2 cellular contexts compared by ENCODE assay signal in the genomic region with DNA sequence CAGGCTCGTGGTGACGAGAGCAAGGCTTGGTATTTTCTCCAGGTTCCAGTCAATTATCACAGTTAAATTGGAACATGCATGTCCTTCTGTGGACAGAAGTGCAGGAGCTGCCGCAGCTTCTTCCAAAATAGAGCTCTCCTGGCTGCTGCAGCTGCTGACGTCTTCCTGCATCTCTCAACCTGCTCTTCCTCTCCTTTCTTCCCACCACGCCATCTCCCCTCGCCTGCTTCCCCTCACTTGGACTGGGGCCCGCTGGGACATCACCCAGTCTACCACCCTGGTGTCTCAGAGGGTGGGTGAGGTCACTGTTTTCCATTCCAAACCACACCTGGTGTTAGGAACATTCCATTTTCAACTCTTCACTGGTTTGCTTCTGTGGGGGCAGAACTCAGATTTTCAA.
TF ChIP-seq lines count a peak whose summit lies in the region.

No MANE protein-coding gene starts in this region.

TF ChIP-seq in liver, 16 proteins besides CTCF, POLR2A, EP300 and RAD21:
- TF ChIP-seq TAF1 (conservative IDR thresholded peaks at IDR 0.05): no peak
- TF ChIP-seq, protein P1, sequence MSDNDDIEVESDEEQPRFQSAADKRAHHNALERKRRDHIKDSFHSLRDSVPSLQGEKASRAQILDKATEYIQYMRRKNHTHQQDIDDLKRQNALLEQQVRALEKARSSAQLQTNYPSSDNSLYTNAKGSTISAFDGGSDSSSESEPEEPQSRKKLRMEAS (IDR thresholded peaks at IDR 0.05): no peak
- TF ChIP-seq, protein P2, sequence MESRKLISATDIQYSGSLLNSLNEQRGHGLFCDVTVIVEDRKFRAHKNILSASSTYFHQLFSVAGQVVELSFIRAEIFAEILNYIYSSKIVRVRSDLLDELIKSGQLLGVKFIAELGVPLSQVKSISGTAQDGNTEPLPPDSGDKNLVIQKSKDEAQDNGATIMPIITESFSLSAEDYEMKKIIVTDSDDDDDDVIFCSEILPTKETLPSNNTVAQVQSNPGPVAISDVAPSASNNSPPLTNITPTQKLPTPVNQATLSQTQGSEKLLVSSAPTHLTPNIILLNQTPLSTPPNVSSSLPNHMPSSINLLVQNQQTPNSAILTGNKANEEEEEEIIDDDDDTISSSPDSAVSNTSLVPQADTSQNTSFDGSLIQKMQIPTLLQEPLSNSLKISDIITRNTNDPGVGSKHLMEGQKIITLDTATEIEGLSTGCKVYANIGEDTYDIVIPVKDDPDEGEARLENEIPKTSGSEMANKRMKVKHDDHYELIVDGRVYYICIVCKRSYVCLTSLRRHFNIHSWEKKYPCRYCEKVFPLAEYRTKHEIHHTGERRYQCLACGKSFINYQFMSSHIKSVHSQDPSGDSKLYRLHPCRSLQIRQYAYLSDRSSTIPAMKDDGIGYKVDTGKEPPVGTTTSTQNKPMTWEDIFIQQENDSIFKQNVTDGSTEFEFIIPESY (IDR thresholded peaks at IDR 0.05): no peak
- TF ChIP-seq HNF4A (conservative IDR thresholded peaks at IDR 0.05): no peak
- no peak for TF ChIP-seq FOXA1 (IDR thresholded peaks at IDR 0.05)
- TF ChIP-seq, protein P3, sequence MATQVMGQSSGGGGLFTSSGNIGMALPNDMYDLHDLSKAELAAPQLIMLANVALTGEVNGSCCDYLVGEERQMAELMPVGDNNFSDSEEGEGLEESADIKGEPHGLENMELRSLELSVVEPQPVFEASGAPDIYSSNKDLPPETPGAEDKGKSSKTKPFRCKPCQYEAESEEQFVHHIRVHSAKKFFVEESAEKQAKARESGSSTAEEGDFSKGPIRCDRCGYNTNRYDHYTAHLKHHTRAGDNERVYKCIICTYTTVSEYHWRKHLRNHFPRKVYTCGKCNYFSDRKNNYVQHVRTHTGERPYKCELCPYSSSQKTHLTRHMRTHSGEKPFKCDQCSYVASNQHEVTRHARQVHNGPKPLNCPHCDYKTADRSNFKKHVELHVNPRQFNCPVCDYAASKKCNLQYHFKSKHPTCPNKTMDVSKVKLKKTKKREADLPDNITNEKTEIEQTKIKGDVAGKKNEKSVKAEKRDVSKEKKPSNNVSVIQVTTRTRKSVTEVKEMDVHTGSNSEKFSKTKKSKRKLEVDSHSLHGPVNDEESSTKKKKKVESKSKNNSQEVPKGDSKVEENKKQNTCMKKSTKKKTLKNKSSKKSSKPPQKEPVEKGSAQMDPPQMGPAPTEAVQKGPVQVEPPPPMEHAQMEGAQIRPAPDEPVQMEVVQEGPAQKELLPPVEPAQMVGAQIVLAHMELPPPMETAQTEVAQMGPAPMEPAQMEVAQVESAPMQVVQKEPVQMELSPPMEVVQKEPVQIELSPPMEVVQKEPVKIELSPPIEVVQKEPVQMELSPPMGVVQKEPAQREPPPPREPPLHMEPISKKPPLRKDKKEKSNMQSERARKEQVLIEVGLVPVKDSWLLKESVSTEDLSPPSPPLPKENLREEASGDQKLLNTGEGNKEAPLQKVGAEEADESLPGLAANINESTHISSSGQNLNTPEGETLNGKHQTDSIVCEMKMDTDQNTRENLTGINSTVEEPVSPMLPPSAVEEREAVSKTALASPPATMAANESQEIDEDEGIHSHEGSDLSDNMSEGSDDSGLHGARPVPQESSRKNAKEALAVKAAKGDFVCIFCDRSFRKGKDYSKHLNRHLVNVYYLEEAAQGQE (IDR thresholded peaks at IDR 0.05): no peak
- TF ChIP-seq SP1 (IDR thresholded peaks at IDR 0.05): no peak
- TF ChIP-seq, protein P4, sequence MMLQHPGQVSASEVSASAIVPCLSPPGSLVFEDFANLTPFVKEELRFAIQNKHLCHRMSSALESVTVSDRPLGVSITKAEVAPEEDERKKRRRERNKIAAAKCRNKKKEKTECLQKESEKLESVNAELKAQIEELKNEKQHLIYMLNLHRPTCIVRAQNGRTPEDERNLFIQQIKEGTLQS (IDR thresholded peaks at IDR 0.05): no peak
- no peak for TF ChIP-seq GABPA (IDR thresholded peaks at IDR 0.05 in 1 of 2, conservative IDR thresholded peaks at IDR 0.05 in 1 of 2)
- TF ChIP-seq RXRA (IDR thresholded peaks at IDR 0.05): no peak
- TF ChIP-seq JUND (IDR thresholded peaks at IDR 0.05): no peak
- no peak for TF ChIP-seq FOXA2 (IDR thresholded peaks at IDR 0.05)
- no peak for TF ChIP-seq EGR1 (IDR thresholded peaks at IDR 0.05; ENCODE audit: low read depth in 2 of 2)
- TF ChIP-seq NR2F2 (IDR thresholded peaks at IDR 0.05): no peak
- TF ChIP-seq HNF4G (IDR thresholded peaks at IDR 0.05): no peak
- no peak for TF ChIP-seq YY1 (IDR thresholded peaks at IDR 0.05)

TF ChIP-seq in HepG2, 621 proteins besides CTCF, POLR2A, EP300 and RAD21:
- TF ChIP-seq IRX3 (CRISPR knock-in tag; IDR thresholded peaks at IDR 0.05; ENCODE audit: borderline replicate concordance, low read depth): no peak
- TF ChIP-seq MIER2 (CRISPR knock-in tag; IDR thresholded peaks at IDR 0.05): no peak
- TF ChIP-seq, protein P5, sequence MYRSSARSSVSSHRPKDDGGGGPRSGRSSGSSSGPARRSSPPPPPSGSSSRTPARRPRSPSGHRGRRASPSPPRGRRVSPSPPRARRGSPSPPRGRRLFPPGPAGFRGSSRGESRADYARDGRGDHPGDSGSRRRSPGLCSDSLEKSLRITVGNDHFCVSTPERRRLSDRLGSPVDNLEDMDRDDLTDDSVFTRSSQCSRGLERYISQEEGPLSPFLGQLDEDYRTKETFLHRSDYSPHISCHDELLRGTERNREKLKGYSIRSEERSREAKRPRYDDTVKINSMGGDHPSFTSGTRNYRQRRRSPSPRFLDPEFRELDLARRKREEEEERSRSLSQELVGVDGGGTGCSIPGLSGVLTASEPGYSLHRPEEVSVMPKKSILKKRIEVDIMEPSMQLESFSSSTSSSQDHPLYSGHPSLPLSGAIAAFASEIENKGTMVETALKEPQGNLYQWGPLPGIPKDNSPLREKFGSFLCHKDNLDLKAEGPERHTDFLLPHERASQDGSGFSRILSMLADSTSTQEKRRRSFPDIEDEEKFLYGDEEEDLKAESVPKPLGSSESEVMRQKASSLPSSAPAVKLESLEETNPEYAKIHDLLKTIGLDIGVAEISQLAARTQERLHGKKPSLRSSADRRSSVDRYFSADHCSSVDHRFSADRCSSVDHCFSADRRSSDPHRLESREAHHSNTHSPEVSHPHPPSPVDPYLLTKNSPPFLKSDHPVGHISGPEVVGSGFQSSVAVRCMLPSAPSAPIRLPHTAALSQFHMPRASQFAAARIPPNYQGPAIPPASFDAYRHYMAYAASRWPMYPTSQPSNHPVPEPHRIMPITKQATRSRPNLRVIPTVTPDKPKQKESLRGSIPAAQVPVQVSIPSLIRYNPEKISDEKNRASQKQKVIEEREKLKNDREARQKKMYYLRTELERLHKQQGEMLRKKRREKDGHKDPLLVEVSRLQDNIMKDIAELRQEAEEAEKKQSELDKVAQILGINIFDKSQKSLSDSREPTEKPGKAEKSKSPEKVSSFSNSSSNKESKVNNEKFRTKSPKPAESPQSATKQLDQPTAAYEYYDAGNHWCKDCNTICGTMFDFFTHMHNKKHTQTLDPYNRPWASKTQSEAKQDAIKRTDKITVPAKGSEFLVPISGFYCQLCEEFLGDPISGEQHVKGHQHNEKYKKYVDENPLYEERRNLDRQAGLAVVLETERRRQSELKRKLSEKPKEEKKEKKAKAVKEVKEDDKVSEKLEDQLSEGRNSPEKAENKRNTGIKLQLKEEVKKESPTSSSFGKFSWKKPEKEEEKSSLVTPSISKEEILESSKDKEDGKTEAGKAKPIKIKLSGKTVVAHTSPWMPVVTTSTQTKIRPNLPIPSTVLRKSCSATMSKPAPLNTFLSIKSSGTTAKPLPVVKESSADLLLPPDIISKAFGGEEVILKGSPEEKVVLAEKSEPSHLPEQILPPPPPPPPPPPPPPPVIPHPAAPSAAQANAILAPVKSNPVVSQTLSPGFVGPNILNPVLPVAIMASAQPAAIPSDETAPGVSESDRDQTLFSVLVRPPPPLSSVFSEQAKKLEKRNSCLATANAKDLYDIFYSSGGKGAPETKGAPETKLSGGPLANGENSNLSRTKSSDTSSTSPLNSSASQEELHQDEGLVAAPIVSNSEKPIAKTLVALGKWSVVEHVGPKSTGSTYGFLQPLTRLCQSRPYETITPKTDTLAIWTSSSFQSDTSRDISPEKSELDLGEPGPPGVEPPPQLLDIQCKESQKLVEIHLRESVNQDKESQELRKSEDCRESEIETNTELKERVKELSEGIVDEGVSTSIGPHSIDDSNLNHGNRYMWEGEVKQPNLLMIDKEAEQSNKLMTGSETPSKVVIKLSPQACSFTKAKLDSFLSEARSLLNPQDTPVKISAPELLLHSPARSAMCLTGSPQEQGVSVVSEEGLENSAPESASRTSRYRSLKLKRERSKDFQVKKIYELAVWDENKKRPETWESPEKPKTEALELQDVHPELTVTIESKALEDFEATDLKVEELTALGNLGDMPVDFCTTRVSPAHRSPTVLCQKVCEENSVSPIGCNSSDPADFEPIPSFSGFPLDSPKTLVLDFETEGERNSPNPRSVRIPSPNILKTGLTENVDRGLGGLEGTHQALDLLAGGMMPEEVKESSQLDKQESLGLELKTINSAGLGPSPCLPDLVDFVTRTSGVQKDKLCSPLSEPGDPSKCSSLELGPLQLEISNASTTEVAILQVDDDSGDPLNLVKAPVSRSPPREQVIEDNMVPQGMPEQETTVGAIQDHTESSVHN (CRISPR knock-in tag; IDR thresholded peaks at IDR 0.05): no peak
- TF ChIP-seq HOXA9 (CRISPR knock-in tag; IDR thresholded peaks at IDR 0.05; ENCODE audit: borderline replicate concordance): no peak
- no peak for TF ChIP-seq ZNF589 (CRISPR knock-in tag; conservative IDR thresholded peaks at IDR 0.05)
- no peak for TF ChIP-seq ZNF766 (CRISPR knock-in tag; IDR thresholded peaks at IDR 0.05; ENCODE audit: borderline replicate concordance)
- TF ChIP-seq, protein P6, sequence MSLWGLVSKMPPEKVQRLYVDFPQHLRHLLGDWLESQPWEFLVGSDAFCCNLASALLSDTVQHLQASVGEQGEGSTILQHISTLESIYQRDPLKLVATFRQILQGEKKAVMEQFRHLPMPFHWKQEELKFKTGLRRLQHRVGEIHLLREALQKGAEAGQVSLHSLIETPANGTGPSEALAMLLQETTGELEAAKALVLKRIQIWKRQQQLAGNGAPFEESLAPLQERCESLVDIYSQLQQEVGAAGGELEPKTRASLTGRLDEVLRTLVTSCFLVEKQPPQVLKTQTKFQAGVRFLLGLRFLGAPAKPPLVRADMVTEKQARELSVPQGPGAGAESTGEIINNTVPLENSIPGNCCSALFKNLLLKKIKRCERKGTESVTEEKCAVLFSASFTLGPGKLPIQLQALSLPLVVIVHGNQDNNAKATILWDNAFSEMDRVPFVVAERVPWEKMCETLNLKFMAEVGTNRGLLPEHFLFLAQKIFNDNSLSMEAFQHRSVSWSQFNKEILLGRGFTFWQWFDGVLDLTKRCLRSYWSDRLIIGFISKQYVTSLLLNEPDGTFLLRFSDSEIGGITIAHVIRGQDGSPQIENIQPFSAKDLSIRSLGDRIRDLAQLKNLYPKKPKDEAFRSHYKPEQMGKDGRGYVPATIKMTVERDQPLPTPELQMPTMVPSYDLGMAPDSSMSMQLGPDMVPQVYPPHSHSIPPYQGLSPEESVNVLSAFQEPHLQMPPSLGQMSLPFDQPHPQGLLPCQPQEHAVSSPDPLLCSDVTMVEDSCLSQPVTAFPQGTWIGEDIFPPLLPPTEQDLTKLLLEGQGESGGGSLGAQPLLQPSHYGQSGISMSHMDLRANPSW (CRISPR knock-in tag; IDR thresholded peaks at IDR 0.05; ENCODE audit: borderline replicate concordance): no peak
- TF ChIP-seq, protein P7, sequence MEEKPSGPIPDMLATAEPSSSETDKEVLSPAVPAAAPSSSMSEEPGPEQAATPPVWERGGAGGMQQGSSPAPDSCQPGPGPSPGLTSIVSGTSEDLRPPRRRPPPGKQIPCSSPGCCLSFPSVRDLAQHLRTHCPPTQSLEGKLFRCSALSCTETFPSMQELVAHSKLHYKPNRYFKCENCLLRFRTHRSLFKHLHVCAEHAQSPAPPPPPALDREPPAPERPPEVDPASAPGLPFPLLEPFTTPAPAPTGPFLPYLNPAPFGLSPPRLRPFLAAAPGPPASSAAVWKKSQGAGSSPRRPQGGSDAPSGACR (CRISPR knock-in tag; IDR thresholded peaks at IDR 0.05): no peak
- TF ChIP-seq, protein P8, sequence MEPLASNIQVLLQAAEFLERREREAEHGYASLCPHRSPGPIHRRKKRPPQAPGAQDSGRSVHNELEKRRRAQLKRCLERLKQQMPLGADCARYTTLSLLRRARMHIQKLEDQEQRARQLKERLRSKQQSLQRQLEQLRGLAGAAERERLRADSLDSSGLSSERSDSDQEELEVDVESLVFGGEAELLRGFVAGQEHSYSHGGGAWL (CRISPR knock-in tag; IDR thresholded peaks at IDR 0.05): no peak
- TF ChIP-seq, protein P9, sequence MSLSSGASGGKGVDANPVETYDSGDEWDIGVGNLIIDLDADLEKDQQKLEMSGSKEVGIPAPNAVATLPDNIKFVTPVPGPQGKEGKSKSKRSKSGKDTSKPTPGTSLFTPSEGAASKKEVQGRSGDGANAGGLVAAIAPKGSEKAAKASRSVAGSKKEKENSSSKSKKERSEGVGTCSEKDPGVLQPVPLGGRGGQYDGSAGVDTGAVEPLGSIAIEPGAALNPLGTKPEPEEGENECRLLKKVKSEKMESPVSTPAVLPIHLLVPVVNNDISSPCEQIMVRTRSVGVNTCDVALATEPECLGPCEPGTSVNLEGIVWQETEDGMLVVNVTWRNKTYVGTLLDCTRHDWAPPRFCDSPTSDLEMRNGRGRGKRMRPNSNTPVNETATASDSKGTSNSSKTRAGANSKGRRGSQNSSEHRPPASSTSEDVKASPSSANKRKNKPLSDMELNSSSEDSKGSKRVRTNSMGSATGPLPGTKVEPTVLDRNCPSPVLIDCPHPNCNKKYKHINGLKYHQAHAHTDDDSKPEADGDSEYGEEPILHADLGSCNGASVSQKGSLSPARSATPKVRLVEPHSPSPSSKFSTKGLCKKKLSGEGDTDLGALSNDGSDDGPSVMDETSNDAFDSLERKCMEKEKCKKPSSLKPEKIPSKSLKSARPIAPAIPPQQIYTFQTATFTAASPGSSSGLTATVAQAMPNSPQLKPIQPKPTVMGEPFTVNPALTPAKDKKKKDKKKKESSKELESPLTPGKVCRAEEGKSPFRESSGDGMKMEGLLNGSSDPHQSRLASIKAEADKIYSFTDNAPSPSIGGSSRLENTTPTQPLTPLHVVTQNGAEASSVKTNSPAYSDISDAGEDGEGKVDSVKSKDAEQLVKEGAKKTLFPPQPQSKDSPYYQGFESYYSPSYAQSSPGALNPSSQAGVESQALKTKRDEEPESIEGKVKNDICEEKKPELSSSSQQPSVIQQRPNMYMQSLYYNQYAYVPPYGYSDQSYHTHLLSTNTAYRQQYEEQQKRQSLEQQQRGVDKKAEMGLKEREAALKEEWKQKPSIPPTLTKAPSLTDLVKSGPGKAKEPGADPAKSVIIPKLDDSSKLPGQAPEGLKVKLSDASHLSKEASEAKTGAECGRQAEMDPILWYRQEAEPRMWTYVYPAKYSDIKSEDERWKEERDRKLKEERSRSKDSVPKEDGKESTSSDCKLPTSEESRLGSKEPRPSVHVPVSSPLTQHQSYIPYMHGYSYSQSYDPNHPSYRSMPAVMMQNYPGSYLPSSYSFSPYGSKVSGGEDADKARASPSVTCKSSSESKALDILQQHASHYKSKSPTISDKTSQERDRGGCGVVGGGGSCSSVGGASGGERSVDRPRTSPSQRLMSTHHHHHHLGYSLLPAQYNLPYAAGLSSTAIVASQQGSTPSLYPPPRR (CRISPR knock-in tag; IDR thresholded peaks at IDR 0.05; ENCODE audit: borderline replicate concordance): no peak
- no peak for TF ChIP-seq ZFP37 (CRISPR knock-in tag; IDR thresholded peaks at IDR 0.05; ENCODE audit: borderline replicate concordance)
- TF ChIP-seq ZNF557 (CRISPR knock-in tag; IDR thresholded peaks at IDR 0.05): no peak
- TF ChIP-seq ATAD3A (CRISPR knock-in tag; IDR thresholded peaks at IDR 0.05): no peak
- TF ChIP-seq MAZ (IDR thresholded peaks at IDR 0.05; ENCODE audit: borderline replicate concordance, low read depth, low read length): no peak
- TF ChIP-seq MAZ (CRISPR knock-in tag; IDR thresholded peaks at IDR 0.05; ENCODE audit: low read depth): no peak
- no peak for TF ChIP-seq MED1 (CRISPR knock-in tag; IDR thresholded peaks at IDR 0.05)
- no peak for TF ChIP-seq ESRRA (CRISPR knock-in tag; IDR thresholded peaks at IDR 0.05; ENCODE audit: low read depth)
- no peak for TF ChIP-seq ZBTB1 (CRISPR knock-in tag; IDR thresholded peaks at IDR 0.05; ENCODE audit: borderline replicate concordance)
